ENCODE assay signal across 8 cellular contexts in genomic region chr17:50541916-50542688, GRCh38. TPM values are rescaled to one million over a fixed set of nuclear protein-coding genes. Genes with fewer than 3 reads are reported as not detected.
DNase-seq lines count a peak whose midpoint lies in the region; ATAC-seq and TF ChIP-seq lines count a peak whose summit lies in the region.

No MANE protein-coding gene starts in this region.

- H3K4me2 ChIP-seq in GM23338, result peak overlapping the region; percentile 82

- no peaks in the 10 kb centered on the region for H3K9me2 ChIP-seq in GM23338 (ENCODE audit: insufficient read depth)

- H3K27ac ChIP-seq in GM23338 (ENCODE audit: low read depth), result no peak overlapping the region
- H3K27ac ChIP-seq in SJSA1, result no peak overlapping the region
- H3K27ac ChIP-seq in suprapubic skin, result peak overlapping the region; percentile 84

- H3K4me3 ChIP-seq in GM23338, result peak overlapping the region; percentile 77
- peak overlapping the region; percentile 57 for H3K4me3 ChIP-seq in LNCaP clone FGC (ENCODE audit: low read depth, low read length)
- peak overlapping the region; percentile 53 for H3K4me3 ChIP-seq in SJSA1
- peak overlapping the region; percentile 61 for H3K4me3 ChIP-seq in suprapubic skin

- H3K79me2 ChIP-seq in GM23338 (replicated peaks; ENCODE audit: insufficient read depth), result no peaks in the 10 kb centered on the region

- H3K9me3 ChIP-seq in SJSA1 (replicated peaks) (no peaks in the 10 kb centered on the region), suprapubic skin (no peaks in the 10 kb centered on the region)

- H3K27me3 ChIP-seq in GM23338 (ENCODE audit: insufficient read depth) (peaks cover 11% of the 10 kb centered on the region), SJSA1 (replicated peaks) (no peaks in the 10 kb centered on the region), suprapubic skin (no peaks in the 10 kb centered on the region)

- no peak for TF ChIP-seq EP300 in suprapubic skin (IDR thresholded peaks at IDR 0.05)

- H3K27ac Mint-ChIP-seq in GM23338, result peak overlapping the region; percentile 75; the same call in 1 of the 2 replicates
- H3K27ac Mint-ChIP-seq in activated naive CD4-positive, alpha-beta T cell treated with anti-CD3 and anti-CD28 coated beads for 36 hours, result no peak overlapping the region

- H3K36me3 ChIP-seq in GM23338 (ENCODE audit: insufficient read depth) (no peaks in the 10 kb centered on the region), SJSA1 (no peaks in the 10 kb centered on the region), suprapubic skin (no peaks in the 10 kb centered on the region)

- H3K27me3 Mint-ChIP-seq in GM23338 (ENCODE audit: insufficient read depth, low read depth, poor library complexity), result peaks cover 17% of the 10 kb centered on the region
- H3K27me3 Mint-ChIP-seq in activated naive CD4-positive, alpha-beta T cell treated with anti-CD3 and anti-CD28 coated beads for 36 hours (ENCODE audit: low read depth), result peaks cover 2% of the 10 kb centered on the region

- H3K4me3 Mint-ChIP-seq in GM23338, result peak overlapping the region; percentile 77
- peak overlapping the region; percentile 64 for H3K4me3 Mint-ChIP-seq in activated naive CD4-positive, alpha-beta T cell treated with anti-CD3 and anti-CD28 coated beads for 36 hours

- H3K36me3 Mint-ChIP-seq in GM23338 (ENCODE audit: low read depth), result peaks cover 3% of the 10 kb centered on the region; the same call in 2 of the 3 replicates
- no peaks in the 10 kb centered on the region for H3K36me3 Mint-ChIP-seq in activated naive CD4-positive, alpha-beta T cell treated with anti-CD3 and anti-CD28 coated beads for 36 hours (ENCODE audit: low read depth)

- CTCF ChIA-PET in activated naive CD4-positive, alpha-beta T cell treated with anti-CD3 and anti-CD28 coated beads for 36 hours (lab: Charles Lee), result interaction anchor here (0.6 to 5.0 kb wide), 8 partner anchors 8 to 89 kb away, joined by 3 to 29 read pairs (median 5); partner anchors contain the start of gene RSAD1

- peak; percentile 78 for ATAC-seq in GM23338

- under 1% methylated on average over 26 of the region's 65 CpGs for WGBS in suprapubic skin

- H3K4me1 Mint-ChIP-seq in GM23338, result peaks cover 23% of the 10 kb centered on the region
- peaks cover 12% of the 10 kb centered on the region for H3K4me1 Mint-ChIP-seq in activated naive CD4-positive, alpha-beta T cell treated with anti-CD3 and anti-CD28 coated beads for 36 hours (ENCODE audit: low read depth)

- DNase-seq in ELF-1 (ENCODE audit: low read depth, low spot score) (peak; percentile 89), GM23338 (ENCODE audit: low spot score) (peak; percentile 94), LNCaP clone FGC (ENCODE audit: low read depth) (no peak), SJSA1 (ENCODE audit: low read depth in 1 of 2, low spot score in 2 of 2) (peak; percentile 88 to 89), germinal center (ENCODE audit: low spot score) (peak; percentile 97), occipital lobe (lab: John Stamatoyannopoulos, UW) (peak; percentile 76), suprapubic skin (ENCODE audit: low spot score in 2 of 2) (peak; percentile 90 to 92)
- peak; percentile 81 for DNase-seq in activated naive CD4-positive, alpha-beta T cell treated with anti-CD3 and anti-CD28 coated beads for 36 hours

- H3K4me1 ChIP-seq in GM23338 (ENCODE audit: insufficient read depth) (peaks cover 16% of the 10 kb centered on the region; the same call in 1 of the 2 replicates), SJSA1 (replicated peaks) (peaks cover 24% of the 10 kb centered on the region), suprapubic skin (peaks cover 53% of the 10 kb centered on the region)

- TF ChIP-seq CTCF in GM23338 (conservative IDR thresholded peaks at IDR 0.05; ENCODE audit: low read depth in 2 of 2) (no peak; a peak in 1 of 4 replicates), LNCaP clone FGC (IDR thresholded peaks at IDR 0.05; ENCODE audit: control insufficient read depth, extremely low read depth, insufficient read depth) (0 out of 2 replicates have a peak, but pooled peaks have one; percentile 19), suprapubic skin (IDR thresholded peaks at IDR 0.05) (no peak)

- H4K20me1 ChIP-seq in GM23338 (replicated peaks; ENCODE audit: insufficient read depth), result no peaks in the 10 kb centered on the region

- TF ChIP-seq POLR2A in suprapubic skin (IDR thresholded peaks at IDR 0.05), result no peak

- no peaks in the 10 kb centered on the region for H3K9me3 Mint-ChIP-seq in GM23338
- no peaks in the 10 kb centered on the region for H3K9me3 Mint-ChIP-seq in activated naive CD4-positive, alpha-beta T cell treated with anti-CD3 and anti-CD28 coated beads for 36 hours

- peak overlapping the region; percentile 83 for H2AFZ ChIP-seq in GM23338

- intact Hi-C loops in activated naive CD4-positive, alpha-beta T cell treated with anti-CD3 and anti-CD28 coated beads for 36 hours (cut with micrococcal nuclease), result loop anchor here (1.0 to 10.0 kb wide), 4 partner anchors 31 to 613 kb away; partner anchors contain the start of genes NME1 and RSAD1

- H3F3A ChIP-seq in GM23338 (replicated peaks; ENCODE audit: low read depth), result no peaks in the 10 kb centered on the region

TF ChIP-seq in GM23338, 12 proteins besides CTCF, POLR2A, EP300 and RAD21:
- TF ChIP-seq POLR2AphosphoS5 (IDR thresholded peaks at IDR 0.05; ENCODE audit: low read depth), result peak; percentile 74
- no peak for TF ChIP-seq ZNF331 (CRISPR knock-in tag; IDR thresholded peaks at IDR 0.05; ENCODE audit: low read depth)

RNA-seq across cellular contexts. Expression of gene SPATA20, which starts 4.9 kb away (rescaled TPM):
- 17.4 and 32.7 TPM in 2 replicates for total RNA-seq in GM23338 (2014; rRNA removed; shearing (Covaris generic))
- polyA plus RNA-seq in GM23338 (2016; fragmentation: Nextera tagmentation; extraction: Ambion mirVana), result 12.5 and 13.8 TPM in 2 replicates
- 35.7 and 50.7 TPM in 2 replicates for total RNA-seq in SJSA1 (2014; rRNA removed; shearing (Covaris generic))
- 10 to 100 TPM; 15.8 to 16.1 TPM for total RNA-seq in activated naive CD4-positive, alpha-beta T cell treated with anti-CD3 and anti-CD28 coated beads for 36 hours
- total RNA-seq in occipital lobe (16.2 TPM), suprapubic skin (10 to 100 TPM; 36.5 to 75.4 (median 50.9) TPM)

RNA-seq across cellular contexts. Expression of gene EPN3, which starts 9.6 kb away (rescaled TPM):
- 7.7 and 13.7 TPM in 2 replicates for total RNA-seq in GM23338 (2014; rRNA removed; shearing (Covaris generic))
- polyA plus RNA-seq in GM23338 (2016; fragmentation: Nextera tagmentation; extraction: Ambion mirVana), result 2.2 and 2.3 TPM in 2 replicates
- 0.03 TPM in 1 of 2 replicates, not detected in the other for total RNA-seq in SJSA1 (2014; rRNA removed; shearing (Covaris generic))
- total RNA-seq in activated naive CD4-positive, alpha-beta T cell treated with anti-CD3 and anti-CD28 coated beads for 36 hours, result not detected
- total RNA-seq in occipital lobe (0.31 TPM), suprapubic skin (100 to 1,000 TPM in 1 of 4 donors, 10 to 100 TPM in 3; 30.3 to 110 (median 78.5) TPM)

RNA-seq across cellular contexts. Expression of gene CACNA1G, which starts 18.4 kb away (rescaled TPM):
- total RNA-seq in GM23338 (2014; rRNA removed; shearing (Covaris generic)), result 3.6 and 5.1 TPM in 2 replicates
- polyA plus RNA-seq in GM23338 (2016; fragmentation: Nextera tagmentation; extraction: Ambion mirVana), result 1.1 and 1.4 TPM in 2 replicates
- 0.13 TPM in 1 of 2 replicates, not detected in the other for total RNA-seq in SJSA1 (2014; rRNA removed; shearing (Covaris generic))
- under 1 TPM; 0.22 to 0.24 TPM for total RNA-seq in activated naive CD4-positive, alpha-beta T cell treated with anti-CD3 and anti-CD28 coated beads for 36 hours
- total RNA-seq in occipital lobe (20.1 TPM), suprapubic skin (1 to 10 TPM; 1.1 to 9.9 (median 2.7) TPM)

RNA-seq across cellular contexts. Expression of gene MYCBPAP, which starts 33.9 kb away (rescaled TPM):
- 0.63 and 4.6 TPM in 2 replicates for total RNA-seq in GM23338 (2014; rRNA removed; shearing (Covaris generic))
- 1.7 and 1.8 TPM in 2 replicates for polyA plus RNA-seq in GM23338 (2016; fragmentation: Nextera tagmentation; extraction: Ambion mirVana)
- total RNA-seq in SJSA1 (2014; rRNA removed; shearing (Covaris generic)), result not detected in 2 replicates
- total RNA-seq in activated naive CD4-positive, alpha-beta T cell treated with anti-CD3 and anti-CD28 coated beads for 36 hours, result 1 to 10 TPM; 5.5 to 5.8 TPM
- 2.0 TPM for total RNA-seq in occipital lobe
- 1 to 10 TPM in 2 of 4 donors, under 1 TPM in 2; 0.42 to 4.6 (median 1.3) TPM for total RNA-seq in suprapubic skin
